Comparison of ENCODE assay signal across 34 cellular contexts in the genomic region with DNA sequence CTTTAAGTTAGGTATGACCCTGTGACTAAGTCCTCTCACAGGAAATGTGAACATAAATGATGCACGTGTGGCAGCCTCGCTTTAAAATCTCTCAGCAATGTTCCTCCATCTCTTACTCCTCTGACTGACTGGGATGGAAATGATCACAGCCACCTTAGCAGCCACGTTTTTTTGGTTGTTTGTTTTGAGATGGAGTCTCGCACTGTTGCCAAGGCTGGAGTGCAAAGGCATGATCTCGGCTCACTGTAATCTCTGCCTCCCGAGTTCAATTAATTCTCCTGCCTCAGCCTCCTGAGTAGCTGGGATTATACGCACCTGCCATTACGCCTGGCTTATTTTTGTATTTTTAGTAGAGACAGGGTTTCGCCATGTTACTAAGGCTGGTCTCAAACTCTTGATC. TPM values are rescaled to one million over a fixed set of nuclear protein-coding genes. Genes with fewer than 3 reads are reported as not detected.
"Had no signal": no experiment of that assay in that cellular context is flagged by ENCODE, and none has a peak within 500 bp of the region (broad histone marks: within the 10 kb centered on the region; RNA-seq: fewer than 3 reads in every experiment).

No MANE protein-coding gene starts in this region.

- FAIRE-seq: endothelial cell of umbilical vein had no signal

- H3K36me3 Mint-ChIP-seq: natural killer cell had no signal

- H3K4me3 ChIP-seq: colonic mucosa, esophagus squamous epithelium, gastrocnemius medialis, heart left ventricle, hepatocyte, lung, ovary, psoas muscle, skin epidermis, spleen, thoracic aorta, tibial nerve, upper lobe of left lung, uterus had no signal

- H3K4me1 ChIP-seq: colonic mucosa, gastrocnemius medialis, heart left ventricle, psoas muscle, tibial nerve, upper lobe of left lung, uterus had no signal

- ATAC-seq: gastrocnemius medialis; left colon; left ventricle myocardium superior; natural killer cell; psoas muscle; right cardiac atrium; stimulated activated memory B cell treated with anti-CD40 and anti-IgM and Interleukin-4, amounts not matched to agents 10 μg/mL and 1 μg/mL and 100 μg/mL, for 72 hours; stimulated activated naive CD8-positive, alpha-beta T cell treated with anti-CD3 and anti-CD28 coated beads, Interleukin-15, Interleukin-2, amounts not matched to agents 100 U/mL and 50 U/mL, for 24 hours had no signal

- H3K27me3 Mint-ChIP-seq: memory B cell; stimulated activated memory B cell treated with anti-CD40 and anti-IgM and Interleukin-4, amounts not matched to agents 10 μg/mL and 1 μg/mL and 100 μg/mL, for 72 hours had no signal

- H3K36me3 ChIP-seq: colonic mucosa, ovary, uterus had no signal

- H3K27ac Mint-ChIP-seq: dendritic cell treated with granulocyte-macrophage colony-stimulating factor and Interleukin-4, amounts not matched to agents 40 ng/mL and 50 ng/mL, for 4 days; memory B cell; natural killer cell; stimulated activated memory B cell treated with anti-CD40 and anti-IgM and Interleukin-4, amounts not matched to agents 10 μg/mL and 1 μg/mL and 100 μg/mL, for 72 hours had no signal

- H3K9me3 ChIP-seq: colonic mucosa, esophagus squamous epithelium, gastrocnemius medialis, heart left ventricle, ovary, psoas muscle, spleen, thoracic aorta, tibial nerve, upper lobe of left lung, uterus had no signal

- H3K9me3 Mint-ChIP-seq: dendritic cell treated with granulocyte-macrophage colony-stimulating factor and Interleukin-4, amounts not matched to agents 40 ng/mL and 50 ng/mL, for 4 days; memory B cell; natural killer cell; stimulated activated memory B cell treated with anti-CD40 and anti-IgM and Interleukin-4, amounts not matched to agents 10 μg/mL and 1 μg/mL and 100 μg/mL, for 72 hours had no signal

- H3K27me3 ChIP-seq: colonic mucosa, esophagus squamous epithelium, gastrocnemius medialis, heart left ventricle, hepatocyte, ovary, spleen, tibial nerve, upper lobe of left lung, uterus had no signal

- H3K4me1 Mint-ChIP-seq: memory B cell; stimulated activated memory B cell treated with anti-CD40 and anti-IgM and Interleukin-4, amounts not matched to agents 10 μg/mL and 1 μg/mL and 100 μg/mL, for 72 hours had no signal

- H3K4me3 Mint-ChIP-seq: dendritic cell treated with granulocyte-macrophage colony-stimulating factor and Interleukin-4, amounts not matched to agents 40 ng/mL and 50 ng/mL, for 4 days; memory B cell; natural killer cell; stimulated activated memory B cell treated with anti-CD40 and anti-IgM and Interleukin-4, amounts not matched to agents 10 μg/mL and 1 μg/mL and 100 μg/mL, for 72 hours had no signal

- DNase-seq: colonic mucosa; effector memory CD4-positive, alpha-beta T cell; erythroblast; esophagus squamous epithelium; foreskin fibroblast; gastrocnemius medialis; heart left ventricle; islet precursor cell; kidney glomerular epithelial cell; left colon; left ventricle myocardium superior; natural killer cell; occipital lobe; ovary; psoas muscle; spleen; stimulated activated CD4-positive, alpha-beta T cell treated with anti-CD3 and anti-CD28 coated beads, Interleukin-4, amount 100 ng/mL, for 4 hours; stimulated activated naive CD8-positive, alpha-beta T cell treated with anti-CD3 and anti-CD28 coated beads, Interleukin-15, Interleukin-2, amounts not matched to agents 100 U/mL and 50 U/mL, for 24 hours; substantia nigra; uterus had no signal

- H2AFZ ChIP-seq: hepatocyte had no signal

- H3K4me2 ChIP-seq: hepatocyte had no signal

- H3K27ac ChIP-seq: colonic mucosa, esophagus squamous epithelium, gastrocnemius medialis, heart left ventricle, hepatocyte, ovary, psoas muscle, skin epidermis, spleen, thoracic aorta, tibial nerve, upper lobe of left lung, uterus had no signal

RNA-seq across cellular contexts. Expression of gene HAO1, which starts 35.8 kb away (rescaled TPM):
- total RNA-seq: chondrocyte, colonic mucosa, endothelial cell of umbilical vein, left colon, left ventricle myocardium superior, lung, mononuclear cell, natural killer cell, occipital lobe, ovary, psoas muscle, right cardiac atrium, spleen, thoracic aorta, tibial nerve, uterus had no signal
- polyA plus RNA-seq: endothelial cell of umbilical vein, heart left ventricle, lung, neural cell, ovary, psoas muscle, right cardiac atrium, spleen had no signal
